13 cellular contexts compared by ENCODE assay signal in the genomic region with DNA sequence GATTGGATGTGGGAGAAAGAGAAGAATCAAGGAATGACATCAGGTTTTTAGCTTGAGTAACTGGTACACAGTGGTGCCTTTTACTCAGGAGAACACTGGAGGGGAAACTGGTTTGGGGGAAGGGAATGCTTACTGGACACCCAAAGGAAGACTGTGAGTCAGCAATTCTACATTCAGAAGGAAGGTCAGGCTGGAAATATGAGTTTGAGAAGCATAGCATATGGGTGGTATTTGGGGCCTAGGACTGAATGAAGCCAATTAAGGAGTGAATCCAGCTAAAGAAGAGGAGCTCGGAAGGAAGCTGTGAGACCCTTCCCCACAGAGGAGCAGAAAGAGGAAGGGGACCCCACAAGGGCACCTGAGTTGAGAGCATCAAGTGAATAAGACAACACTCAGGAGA. TPM values are rescaled to one million over a fixed set of nuclear protein-coding genes. Genes with fewer than 3 reads are reported as not detected.
DNase-seq lines count a peak whose midpoint lies in the region; ATAC-seq and TF ChIP-seq lines count a peak whose summit lies in the region.
"Had no signal": no experiment of that assay in that cellular context is flagged by ENCODE, and none has a peak within 500 bp of the region (broad histone marks: within the 10 kb centered on the region; RNA-seq: fewer than 3 reads in every experiment).

No MANE protein-coding gene starts in this region.

- H3K27ac ChIP-seq in CD8-positive, alpha-beta memory T cell (ENCODE audit: low read depth, low read length): peak overlapping the region; percentile 31
- H3K27ac ChIP-seq in dorsolateral prefrontal cortex: peak overlapping the region in 55 of 59 donors; percentile 14 to 92 (median 73)

- POLR2A ChIA-PET in CD8-positive, alpha-beta memory T cell (lab: Charles Lee): no interaction called here

- no peak for DNase-seq in CD8-positive, alpha-beta memory T cell
- DNase-seq in NCI-H460 (ENCODE audit: extremely low read depth, low read depth) (peak; percentile 27), dorsolateral prefrontal cortex (no peak), osteocyte (ENCODE audit: extremely low spot score, unreplicated experiment) (no peak), DMS153 (lab: John Stamatoyannopoulos, UW) (no peak), CD1c-positive myeloid dendritic cell (ENCODE audit: extremely low spot score) (no peak), NAMALWA (ENCODE audit: low spot score) (no peak)
- DNase-seq: CD8-positive, alpha-beta T cell; immature natural killer cell; KG1; NCI-H446; T-helper 9 cell had no signal

- no peak overlapping the region for H3K4me3 Mint-ChIP-seq in CD8-positive, alpha-beta memory T cell
- H3K4me3 Mint-ChIP-seq in osteocyte (ENCODE audit: unreplicated experiment): peak overlapping the region; percentile 10
- H3K4me3 Mint-ChIP-seq: CD8-positive, alpha-beta T cell; immature natural killer cell had no signal

- no peaks in the 10 kb centered on the region for H3K9me3 ChIP-seq in CD8-positive, alpha-beta memory T cell (ENCODE audit: low read length)

- ATAC-seq in GM21381 (IDR thresholded peaks at IDR 0.05; ENCODE audit: unreplicated experiment): no peak
- ATAC-seq: CD8-positive, alpha-beta T cell had no signal

- H3K36me3 ChIP-seq in CD8-positive, alpha-beta memory T cell (ENCODE audit: insufficient read depth, low read length): no peaks in the 10 kb centered on the region

- intact Hi-C loops in dorsolateral prefrontal cortex (cut with DNase I): loop anchor here in 1 of 2 donors (5.0 to 10.0 kb wide), 2 partner anchors 45 to 427 kb away; no protein-coding TSS in a partner anchor

- no peak overlapping the region for H3K4me3 ChIP-seq in CD8-positive, alpha-beta memory T cell (ENCODE audit: low read length)
- no peak overlapping the region for H3K4me3 ChIP-seq in dorsolateral prefrontal cortex

- no peak for TF ChIP-seq CTCF in dorsolateral prefrontal cortex (IDR thresholded peaks at IDR 0.05 in 54 of 56, conservative IDR thresholded peaks at IDR 0.05 in 2 of 56; ENCODE audit: low read depth in 1 of 56, partially characterized antibody in 56 of 56)
- no peak for TF ChIP-seq CTCF in osteocyte (IDR thresholded peaks at IDR 0.05)

- H3K27ac Mint-ChIP-seq in CD8-positive, alpha-beta memory T cell: peak overlapping the region in 2 of 8 donors; percentile 19 to 21
- H3K27ac Mint-ChIP-seq in osteocyte (ENCODE audit: unreplicated experiment): peak overlapping the region; percentile 86
- H3K27ac Mint-ChIP-seq: CD8-positive, alpha-beta T cell had no signal

- H3K27me3 ChIP-seq in CD8-positive, alpha-beta memory T cell (ENCODE audit: insufficient read depth, low read length, poor library complexity, severe bottlenecking): no peaks in the 10 kb centered on the region
- no peaks in the 10 kb centered on the region for H3K27me3 ChIP-seq in dorsolateral prefrontal cortex

- peaks cover 7 to 20% (median 16%) of the 10 kb centered on the region in 3 donors for H3K4me1 Mint-ChIP-seq in CD8-positive, alpha-beta memory T cell
- H3K4me1 Mint-ChIP-seq in osteocyte (ENCODE audit: unreplicated experiment): peaks cover 77% of the 10 kb centered on the region

- H3K36me3 Mint-ChIP-seq in CD8-positive, alpha-beta memory T cell: peaks cover 0 to 13% (median 9%) of the 10 kb centered on the region in 3 donors
- H3K36me3 Mint-ChIP-seq in osteocyte (ENCODE audit: unreplicated experiment): no peaks in the 10 kb centered on the region

- CTCF ChIA-PET in CD8-positive, alpha-beta memory T cell (lab: Charles Lee): interaction anchor here (1.3 to 2.0 kb wide), 2 partner anchors 26 to 184 kb away, joined by 3 to 4 read pairs; partner anchors contain the start of gene MAP4K5

- H3K9me3 Mint-ChIP-seq in CD8-positive, alpha-beta memory T cell: no peaks in the 10 kb centered on the region
- no peaks in the 10 kb centered on the region for H3K9me3 Mint-ChIP-seq in osteocyte (ENCODE audit: unreplicated experiment)
- H3K9me3 Mint-ChIP-seq: CD8-positive, alpha-beta T cell; immature natural killer cell had no signal

- H3K4me1 ChIP-seq in CD8-positive, alpha-beta memory T cell (ENCODE audit: insufficient read depth, low read length): no peaks in the 10 kb centered on the region

- no peaks in the 10 kb centered on the region for H3K27me3 Mint-ChIP-seq in CD8-positive, alpha-beta memory T cell
- no peaks in the 10 kb centered on the region for H3K27me3 Mint-ChIP-seq in osteocyte (ENCODE audit: unreplicated experiment)

RNA-seq across cellular contexts. Expression of gene DMAC2L, which starts 35.4 kb away (rescaled TPM):
- 10 to 100 TPM; 14.3 to 14.7 TPM for total RNA-seq in CD8-positive, alpha-beta memory T cell
- polyA plus RNA-seq in CD8-positive, alpha-beta memory T cell: 17.9 TPM
- total RNA-seq in NCI-H460 (2014; rRNA removed; shearing (Covaris generic)): 12.1 and 13.4 TPM in 2 replicates
- polyA plus RNA-seq in NCI-H460 (2014; cell fraction: nucleus; rRNA removed): 10.5 and 21.0 TPM in 2 replicates
- 10 to 100 TPM; 12.3 to 38.0 (median 23.5) TPM for total RNA-seq in dorsolateral prefrontal cortex
- total RNA-seq in osteocyte: 17.7 and 21.7 TPM in 2 replicates

RNA-seq across cellular contexts. Expression of gene L2HGDH, which starts 35.5 kb away (rescaled TPM):
- total RNA-seq in CD8-positive, alpha-beta memory T cell: 10 to 100 TPM; 19.7 to 20.0 TPM
- 3.6 TPM for polyA plus RNA-seq in CD8-positive, alpha-beta memory T cell
- total RNA-seq in NCI-H460 (2014; rRNA removed; shearing (Covaris generic)): 10.6 and 12.3 TPM in 2 replicates
- polyA plus RNA-seq in NCI-H460 (2014; cell fraction: nucleus; rRNA removed): 7.9 and 11.6 TPM in 2 replicates
- total RNA-seq in dorsolateral prefrontal cortex (10 to 100 TPM in 119 of 120 experiments, 1 to 10 TPM in 1; 8.9 to 22.1 (median 15.0) TPM), osteocyte (4.2 and 6.5 TPM in 2 replicates)

RNA-seq across cellular contexts. Expression of gene CDKL1, which starts 49.2 kb away (rescaled TPM):
- total RNA-seq in CD8-positive, alpha-beta memory T cell: 1 to 10 TPM; 4.8 to 5.8 TPM
- 6.7 TPM for polyA plus RNA-seq in CD8-positive, alpha-beta memory T cell
- total RNA-seq in NCI-H460 (2014; rRNA removed; shearing (Covaris generic)): 65.5 and 157 TPM in 2 replicates
- 8.0 and 17.2 TPM in 2 replicates for polyA plus RNA-seq in NCI-H460 (2014; cell fraction: nucleus; rRNA removed)
- 10 to 100 TPM; 18.9 to 74.8 (median 43.2) TPM for total RNA-seq in dorsolateral prefrontal cortex
- total RNA-seq in osteocyte: 9.0 and 9.8 TPM in 2 replicates
